In the genomic region with DNA sequence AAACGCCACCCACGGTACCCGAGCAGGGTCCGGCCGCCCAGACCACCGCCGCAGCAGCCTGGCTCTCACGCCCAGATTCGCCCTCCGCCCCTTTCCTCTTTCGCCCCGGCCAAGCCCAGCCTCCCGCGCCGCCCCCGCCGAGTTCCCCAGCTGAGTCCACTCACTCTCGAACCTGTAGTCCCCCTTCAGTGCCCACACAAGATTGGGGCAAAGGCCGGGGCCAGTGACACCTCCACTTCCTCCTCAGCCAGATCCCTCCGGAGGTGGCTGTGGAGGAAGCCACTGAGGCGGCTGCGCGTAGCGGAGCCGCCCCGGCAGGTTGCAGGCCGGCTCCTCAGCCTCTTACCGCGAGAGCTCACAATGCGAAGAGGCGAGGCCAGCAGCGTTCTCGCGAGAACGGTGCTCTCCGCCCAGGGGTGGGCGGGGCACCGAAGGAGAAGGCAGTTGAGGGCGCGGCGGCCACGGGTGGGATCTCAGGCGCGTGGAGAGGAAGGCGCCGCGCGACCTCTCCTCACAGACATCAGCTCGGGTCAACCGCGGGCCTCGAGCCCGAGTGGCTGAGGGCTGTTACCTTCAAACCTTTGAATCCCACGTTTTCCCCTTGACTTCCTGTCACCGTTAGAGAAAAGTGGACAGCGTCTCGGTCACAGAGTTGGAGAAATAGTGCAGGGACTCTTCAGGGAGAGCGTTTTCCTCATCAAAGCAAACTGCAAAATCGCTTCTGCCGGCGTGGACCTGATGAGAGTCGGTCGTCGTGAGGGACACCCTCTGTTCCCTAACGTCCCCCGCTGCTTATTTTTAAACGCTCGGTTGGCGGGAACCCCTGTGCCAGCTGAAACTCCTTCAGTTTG, we compare ENCODE assay signal across 8 cellular contexts. TPM values are rescaled to one million over a fixed set of nuclear protein-coding genes. Genes with fewer than 3 reads are reported as not detected.
DNase-seq lines count a peak whose midpoint lies in the region; ATAC-seq lines count a peak whose summit lies in the region.

A gene (minus strand): TSS at position 295 of the 851 bp plus-strand sequence. CDS start 18,098 bp downstream, outside the sequence.

- POLR2A ChIA-PET in activated CD8-positive, alpha-beta memory T cell treated with anti-CD3 and anti-CD28 coated beads for 36 hours (lab: Charles Lee), result interaction anchor here (0.9 to 1.0 kb wide), 2 partner anchors 12 to 175 kb away, joined by 3 to 7 read pairs; no protein-coding TSS in a partner anchor

- ATAC-seq in GM21367 (IDR thresholded peaks at IDR 0.05; ENCODE audit: unreplicated experiment), result peak; percentile 95

- DNase-seq in COR-L47 (lab: John Stamatoyannopoulos, UW) (peak; percentile 94), HT1080 (ENCODE audit: low read depth) (peak; percentile 93), NOMO-1 (lab: John Stamatoyannopoulos, UW; ENCODE audit: unreplicated experiment in 2 of 2) (peak; percentile 83 to 88), medulla oblongata (ENCODE audit: extremely low spot score) (peak; percentile 98)
- peak; percentile 89 for DNase-seq in effector CD8-positive, alpha-beta T cell (lab: John Stamatoyannopoulos, UW)
- peak; percentile 79 to 88 (median 87) for DNase-seq in stimulated activated CD4-positive, alpha-beta T cell treated with anti-CD3 and anti-CD28 coated beads, TNF-alpha, amount 100 ng/mL, for 48 hours (ENCODE audit: low read depth in 3 of 3)

- CTCF ChIA-PET in activated CD8-positive, alpha-beta memory T cell treated with anti-CD3 and anti-CD28 coated beads for 36 hours (lab: Charles Lee), result interaction anchor here (0.6 to 1.0 kb wide), 2 partner anchors 77 to 462 kb away, joined by 3 to 4 read pairs; no protein-coding TSS in a partner anchor

RNA-seq across cellular contexts. Expression of the gene that starts here (rescaled TPM):
- 62.3 and 64.0 TPM in 2 replicates for total RNA-seq in HT1080 (2014; rRNA removed; shearing (Covaris generic))
- 55.6 and 60.3 TPM in 2 replicates for polyA plus RNA-seq in HT1080 (2015; cell fraction: cytosol; rRNA removed)
- polyA plus RNA-seq in HT1080 (2015; cell fraction: nucleus; rRNA removed), result 47.5 and 53.2 TPM in 2 replicates
- 10 to 100 TPM; 22.5 TPM for total RNA-seq in activated CD8-positive, alpha-beta memory T cell treated with anti-CD3 and anti-CD28 coated beads for 36 hours

Comparison
In these comparisons a context has a peak if more than half of its experiments do, and no peak if none do; other contexts are left out.
1. Peak in every context shown above with its lines: DNase-seq and ATAC-seq.